ENCODE assay signal across 17 cellular contexts in genomic region chr4:17665346-17665745, GRCh38. TPM values are rescaled to one million over a fixed set of nuclear protein-coding genes. Genes with fewer than 3 reads are reported as not detected.
DNase-seq lines count a peak whose midpoint lies in the region; ATAC-seq, FAIRE-seq and TF ChIP-seq lines count a peak whose summit lies in the region.
"Had no signal": no experiment of that assay in that cellular context is flagged by ENCODE, and none has a peak within 500 bp of the region (broad histone marks: within the 10 kb centered on the region; RNA-seq: fewer than 3 reads in every experiment).

No MANE protein-coding gene starts in this region.

- peak overlapping the region; percentile 46 for H3K4me3 ChIP-seq in OCI-LY3 (ENCODE audit: low read length)
- H3K4me3 ChIP-seq: GM23248, upper lobe of right lung had no signal

- peak; percentile 34 for ATAC-seq in GM19463 (IDR thresholded peaks at IDR 0.05; ENCODE audit: unreplicated experiment)
- peak; percentile 30 for ATAC-seq in HG03139 (IDR thresholded peaks at IDR 0.05; ENCODE audit: unreplicated experiment)
- no peak for ATAC-seq in Right ventricle myocardium superior (ENCODE audit: poor library complexity)
- ATAC-seq: left colon had no signal

- no peaks in the 10 kb centered on the region for H4K20me1 ChIP-seq in OCI-LY3 (ENCODE audit: insufficient read depth, low read length)

- FAIRE-seq in GM12891 (lab: Jason Lieb, UNC): peak; percentile 71

- H3K4me1 Mint-ChIP-seq in activated CD4-positive, alpha-beta T cell treated with anti-CD3 and anti-CD28 coated beads, Interleukin-2, amount 10 ng/mL, durations not matched to agents 7 days and 5 days: peaks cover 6% of the 10 kb centered on the region
- no peaks in the 10 kb centered on the region for H3K4me1 Mint-ChIP-seq in glutamatergic neuron (ENCODE audit: low read depth, unreplicated experiment)
- H3K4me1 Mint-ChIP-seq: activated naive CD4-positive, alpha-beta T cell treated with anti-CD3 and anti-CD28 coated beads, Interleukin-2, amount 50 U/mL, for 24 hours had no signal

- no peaks in the 10 kb centered on the region for H3K79me2 ChIP-seq in OCI-LY3 (ENCODE audit: low read length)
- H3K79me2 ChIP-seq: parathyroid adenoma had no signal

- TF ChIP-seq POLR2A in GM12891 (IDR thresholded peaks at IDR 0.05; ENCODE audit: low read depth, low read length): no peak

- H3K9ac ChIP-seq in OCI-LY3 (ENCODE audit: low read length): peak overlapping the region; percentile 3; the same call in 1 of the 2 replicates
- H3K9ac ChIP-seq: GM23248, parathyroid adenoma had no signal

- peak overlapping the region; percentile 60 for H3K27ac ChIP-seq in OCI-LY3 (ENCODE audit: low read length)
- H3K27ac ChIP-seq: brain microvascular endothelial cell, GM23248, parathyroid adenoma, upper lobe of right lung had no signal

- peaks cover 46% of the 10 kb centered on the region for H3K4me1 ChIP-seq in OCI-LY3 (ENCODE audit: low read length)
- H3K4me1 ChIP-seq: upper lobe of right lung had no signal

- H3K27ac Mint-ChIP-seq in activated CD4-positive, alpha-beta T cell treated with anti-CD3 and anti-CD28 coated beads, Interleukin-2, amount 10 ng/mL, durations not matched to agents 7 days and 5 days: no peak overlapping the region
- no peak overlapping the region for H3K27ac Mint-ChIP-seq in glutamatergic neuron (ENCODE audit: unreplicated experiment)
- H3K27ac Mint-ChIP-seq: activated naive CD4-positive, alpha-beta T cell treated with anti-CD3 and anti-CD28 coated beads, Interleukin-2, amount 50 U/mL, for 24 hours had no signal

- H3K36me3 Mint-ChIP-seq in activated CD4-positive, alpha-beta T cell treated with anti-CD3 and anti-CD28 coated beads, Interleukin-2, amount 10 ng/mL, durations not matched to agents 7 days and 5 days (ENCODE audit: low read depth): no peaks in the 10 kb centered on the region
- H3K36me3 Mint-ChIP-seq in glutamatergic neuron (ENCODE audit: unreplicated experiment): no peaks in the 10 kb centered on the region
- H3K36me3 Mint-ChIP-seq: activated naive CD4-positive, alpha-beta T cell treated with anti-CD3 and anti-CD28 coated beads, Interleukin-2, amount 50 U/mL, for 24 hours had no signal

- H3K4me3 Mint-ChIP-seq in activated CD4-positive, alpha-beta T cell treated with anti-CD3 and anti-CD28 coated beads, Interleukin-2, amount 10 ng/mL, durations not matched to agents 7 days and 5 days: no peak overlapping the region
- H3K4me3 Mint-ChIP-seq in glutamatergic neuron (ENCODE audit: unreplicated experiment): no peak overlapping the region
- H3K4me3 Mint-ChIP-seq: activated naive CD4-positive, alpha-beta T cell treated with anti-CD3 and anti-CD28 coated beads, Interleukin-2, amount 50 U/mL, for 24 hours had no signal

- peak overlapping the region; percentile 69 for H3K4me2 ChIP-seq in OCI-LY3 (ENCODE audit: low read length)

- POLR2A ChIA-PET in activated CD4-positive, alpha-beta T cell treated with anti-CD3 and anti-CD28 coated beads, Interleukin-2, amount 10 ng/mL, durations not matched to agents 7 days and 5 days (lab: Charles Lee): no interaction called here

- H3K36me3 ChIP-seq in OCI-LY3 (replicated peaks; ENCODE audit: low read depth, low read length): no peaks in the 10 kb centered on the region
- H3K36me3 ChIP-seq: brain microvascular endothelial cell, upper lobe of right lung had no signal

- intact Hi-C loops in Right ventricle myocardium superior (cut with DNase I): no loop called here

- no peak overlapping the region for H2AFZ ChIP-seq in OCI-LY3 (ENCODE audit: low read depth, low read length)
- H2AFZ ChIP-seq: GM23248, parathyroid adenoma had no signal

- no peaks in the 10 kb centered on the region for H3K9me3 ChIP-seq in OCI-LY3 (ENCODE audit: insufficient read depth, low read length)
- H3K9me3 ChIP-seq: upper lobe of right lung had no signal

- H3K27me3 ChIP-seq in OCI-LY3 (ENCODE audit: low read depth, low read length): no peaks in the 10 kb centered on the region
- H3K27me3 ChIP-seq: brain microvascular endothelial cell, upper lobe of right lung had no signal

- TF ChIP-seq CTCF in OCI-LY3 (IDR thresholded peaks at IDR 0.05; ENCODE audit: low read depth, low read length): no peak
- no peak for TF ChIP-seq CTCF in glutamatergic neuron (IDR thresholded peaks at IDR 0.05; ENCODE audit: partially characterized antibody, unreplicated experiment)

- peaks cover 9% of the 10 kb centered on the region for H3K27me3 Mint-ChIP-seq in activated CD4-positive, alpha-beta T cell treated with anti-CD3 and anti-CD28 coated beads, Interleukin-2, amount 10 ng/mL, durations not matched to agents 7 days and 5 days
- H3K27me3 Mint-ChIP-seq in glutamatergic neuron (ENCODE audit: unreplicated experiment): peaks cover 5% of the 10 kb centered on the region

- no peak for DNase-seq in GM12891 (ENCODE audit: insufficient read length, low spot score)
- DNase-seq in activated CD4-positive, alpha-beta T cell treated with anti-CD3 and anti-CD28 coated beads, Interleukin-2, amount 10 ng/mL, durations not matched to agents 7 days and 5 days: no peak
- no peak for DNase-seq in Right ventricle myocardium superior
- no peak for DNase-seq in glutamatergic neuron
- no peak for DNase-seq in T1000 (lab: John Stamatoyannopoulos, UW)
- DNase-seq: activated CD4-positive, alpha-beta T cell treated with anti-CD3 and anti-CD28 coated beads for 48 hours; brain microvascular endothelial cell; GM23248; left colon; NCI-H2029 treated with DMSO at 0.1 percent for 48 hours; stimulated activated naive CD4-positive, alpha-beta T cell; upper lobe of right lung had no signal

- no peaks in the 10 kb centered on the region for H3K9me3 Mint-ChIP-seq in activated CD4-positive, alpha-beta T cell treated with anti-CD3 and anti-CD28 coated beads, Interleukin-2, amount 10 ng/mL, durations not matched to agents 7 days and 5 days
- no peaks in the 10 kb centered on the region for H3K9me3 Mint-ChIP-seq in glutamatergic neuron (ENCODE audit: unreplicated experiment)
- H3K9me3 Mint-ChIP-seq: activated naive CD4-positive, alpha-beta T cell treated with anti-CD3 and anti-CD28 coated beads, Interleukin-2, amount 50 U/mL, for 24 hours had no signal

- CTCF ChIA-PET in activated CD4-positive, alpha-beta T cell treated with anti-CD3 and anti-CD28 coated beads, Interleukin-2, amount 10 ng/mL, durations not matched to agents 7 days and 5 days (lab: Charles Lee): no interaction called here

TF ChIP-seq in GM12891, 5 proteins besides CTCF, POLR2A, EP300 and RAD21:
- TF ChIP-seq TAF1 (IDR thresholded peaks at IDR 0.05; ENCODE audit: low read depth, low read length): no peak
- TF ChIP-seq PAX5 (IDR thresholded peaks at IDR 0.05; ENCODE audit: insufficient read depth, low read length, severe bottlenecking): no peak
- TF ChIP-seq POLR2AphosphoS5 (IDR thresholded peaks at IDR 0.05; ENCODE audit: low read depth, low read length): no peak
- TF ChIP-seq SPI1 (IDR thresholded peaks at IDR 0.05; ENCODE audit: low read depth, low read length): no peak
- TF ChIP-seq POU2F2 (IDR thresholded peaks at IDR 0.05; ENCODE audit: low read depth, low read length): no peak
TF ChIP-seq in GM12891: peak in this region for 0.

RNA-seq across cellular contexts. Expression of gene MED28, which starts 50.9 kb away (rescaled TPM):
- 49.0 TPM for polyA plus RNA-seq in GM12891 (2012; ENCODE audit: low read depth, missing spikeins)
- 10 to 100 TPM; 53.7 to 53.8 TPM for total RNA-seq in activated CD4-positive, alpha-beta T cell treated with anti-CD3 and anti-CD28 coated beads, Interleukin-2, amount 10 ng/mL, durations not matched to agents 7 days and 5 days
- total RNA-seq in Right ventricle myocardium superior (18.1 TPM), glutamatergic neuron (ENCODE audit: unreplicated experiment) (60.9 TPM)
